Comparison of ENCODE assay signal across 1 cellular context in the genomic region with DNA sequence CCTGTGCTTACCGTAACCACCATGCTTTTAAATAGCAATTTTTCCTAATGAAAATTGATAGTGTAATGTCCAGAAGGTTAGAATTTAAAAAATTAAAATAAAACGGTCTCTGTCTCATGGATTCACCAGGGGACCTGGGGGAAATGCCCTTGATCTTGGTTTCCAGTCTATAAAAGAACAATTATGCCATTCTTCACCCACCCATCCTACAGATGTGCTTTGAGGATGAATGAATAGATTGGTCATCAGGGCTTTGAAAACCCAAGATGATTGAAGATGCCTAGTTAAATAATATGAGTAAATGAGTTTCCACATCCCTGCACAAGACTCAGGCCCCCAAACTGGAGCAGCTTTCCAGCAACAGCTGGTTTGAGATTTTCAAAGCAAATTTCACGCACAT.
TF ChIP-seq lines count a peak whose summit lies in the region.

No MANE protein-coding gene starts in this region.

TF ChIP-seq in WTC11, 78 proteins besides CTCF, POLR2A, EP300 and RAD21 (continued from another document):
- TF ChIP-seq, protein P1, sequence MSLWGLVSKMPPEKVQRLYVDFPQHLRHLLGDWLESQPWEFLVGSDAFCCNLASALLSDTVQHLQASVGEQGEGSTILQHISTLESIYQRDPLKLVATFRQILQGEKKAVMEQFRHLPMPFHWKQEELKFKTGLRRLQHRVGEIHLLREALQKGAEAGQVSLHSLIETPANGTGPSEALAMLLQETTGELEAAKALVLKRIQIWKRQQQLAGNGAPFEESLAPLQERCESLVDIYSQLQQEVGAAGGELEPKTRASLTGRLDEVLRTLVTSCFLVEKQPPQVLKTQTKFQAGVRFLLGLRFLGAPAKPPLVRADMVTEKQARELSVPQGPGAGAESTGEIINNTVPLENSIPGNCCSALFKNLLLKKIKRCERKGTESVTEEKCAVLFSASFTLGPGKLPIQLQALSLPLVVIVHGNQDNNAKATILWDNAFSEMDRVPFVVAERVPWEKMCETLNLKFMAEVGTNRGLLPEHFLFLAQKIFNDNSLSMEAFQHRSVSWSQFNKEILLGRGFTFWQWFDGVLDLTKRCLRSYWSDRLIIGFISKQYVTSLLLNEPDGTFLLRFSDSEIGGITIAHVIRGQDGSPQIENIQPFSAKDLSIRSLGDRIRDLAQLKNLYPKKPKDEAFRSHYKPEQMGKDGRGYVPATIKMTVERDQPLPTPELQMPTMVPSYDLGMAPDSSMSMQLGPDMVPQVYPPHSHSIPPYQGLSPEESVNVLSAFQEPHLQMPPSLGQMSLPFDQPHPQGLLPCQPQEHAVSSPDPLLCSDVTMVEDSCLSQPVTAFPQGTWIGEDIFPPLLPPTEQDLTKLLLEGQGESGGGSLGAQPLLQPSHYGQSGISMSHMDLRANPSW (CRISPR knock-in tag; conservative IDR thresholded peaks at IDR 0.05; ENCODE audit: low read depth): no peak
- no peak for TF ChIP-seq ZNF263 (CRISPR knock-in tag; IDR thresholded peaks at IDR 0.05; ENCODE audit: low read depth)
- no peak for TF ChIP-seq NFYB (CRISPR knock-in tag; conservative IDR thresholded peaks at IDR 0.05; ENCODE audit: low read depth)
- no peak for TF ChIP-seq ELF4 (CRISPR knock-in tag; IDR thresholded peaks at IDR 0.05; ENCODE audit: low read depth)
- TF ChIP-seq ZNF423 (CRISPR knock-in tag; IDR thresholded peaks at IDR 0.05): no peak
- TF ChIP-seq NR1H2 (CRISPR knock-in tag; IDR thresholded peaks at IDR 0.05): no peak
- TF ChIP-seq, protein P2, sequence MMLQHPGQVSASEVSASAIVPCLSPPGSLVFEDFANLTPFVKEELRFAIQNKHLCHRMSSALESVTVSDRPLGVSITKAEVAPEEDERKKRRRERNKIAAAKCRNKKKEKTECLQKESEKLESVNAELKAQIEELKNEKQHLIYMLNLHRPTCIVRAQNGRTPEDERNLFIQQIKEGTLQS (CRISPR knock-in tag; conservative IDR thresholded peaks at IDR 0.05): no peak
- no peak for TF ChIP-seq ZBTB21 (CRISPR knock-in tag; IDR thresholded peaks at IDR 0.05; ENCODE audit: borderline replicate concordance)
- TF ChIP-seq ESRRA (CRISPR knock-in tag; IDR thresholded peaks at IDR 0.05; ENCODE audit: borderline replicate concordance): no peak
- TF ChIP-seq PRRX2 (CRISPR knock-in tag; IDR thresholded peaks at IDR 0.05): no peak
TF ChIP-seq in WTC11: peak in this region for 0.
